Comparison of ENCODE assay signal across 9 cellular contexts in the genomic region with DNA sequence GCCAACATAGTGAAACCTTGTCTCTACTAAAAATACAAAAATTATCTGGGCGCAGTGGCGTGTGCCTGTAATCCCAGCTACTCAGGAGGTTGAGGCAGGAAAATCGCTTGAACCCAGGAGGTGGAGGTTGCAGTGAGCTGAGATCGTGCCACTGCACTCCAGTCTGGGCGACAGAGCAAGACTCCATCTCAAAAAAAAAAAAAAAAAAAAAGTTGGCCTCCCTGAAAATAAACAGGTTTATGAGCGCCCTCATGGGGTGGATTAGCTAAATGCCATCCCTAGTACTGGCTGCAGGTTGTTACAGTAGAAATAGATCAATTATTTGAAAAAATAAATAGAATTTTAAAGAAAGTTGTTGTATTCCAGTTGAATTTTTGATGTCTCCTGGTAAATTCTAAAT. TPM values are rescaled to one million over a fixed set of nuclear protein-coding genes. Genes with fewer than 3 reads are reported as not detected.
DNase-seq lines count a peak whose midpoint lies in the region; FAIRE-seq and TF ChIP-seq lines count a peak whose summit lies in the region.
"Not testable (repeated sequence)": the region's sequence is repeated elsewhere in the genome, so short reads cannot be mapped to it uniquely, and the experiment has no call there.
"Had no signal": no experiment of that assay in that cellular context is flagged by ENCODE, and none has a peak within 500 bp of the region (broad histone marks: within the 10 kb centered on the region; RNA-seq: fewer than 3 reads in every experiment).

No MANE protein-coding gene starts in this region.

- H3K27me3 Mint-ChIP-seq in activated CD4-positive, alpha-beta T cell treated with anti-CD3 and anti-CD28 coated beads, Interleukin-2, amount 10 ng/mL, durations not matched to agents 7 days and 5 days, result not testable (repeated sequence)

- TF ChIP-seq CTCF in GM10248 (IDR thresholded peaks at IDR 0.05; ENCODE audit: control extremely low read depth, extremely low read depth, low read depth, missing control alignments) (peak; percentile 49), OCI-LY3 (IDR thresholded peaks at IDR 0.05; ENCODE audit: low read depth, low read length) (peak; percentile 34), bronchial epithelial cell (IDR thresholded peaks at IDR 0.05; ENCODE audit: insufficient read depth, low read length, severe bottlenecking) (peak; percentile 34)

- H3K4me1 Mint-ChIP-seq in activated CD4-positive, alpha-beta T cell treated with anti-CD3 and anti-CD28 coated beads, Interleukin-2, amount 10 ng/mL, durations not matched to agents 7 days and 5 days, result not testable (repeated sequence)

- DNase-seq in ACHN (peak; percentile 78), GM10248 (ENCODE audit: extremely low spot score) (peak; percentile 46), LoVo (ENCODE audit: low spot score) (peak; percentile 58), bronchial epithelial cell (ENCODE audit: low read depth) (peak; percentile 51), iPS-NIHi11 (ENCODE audit: low spot score) (peak; percentile 51), renal cortical epithelial cell (ENCODE audit: low read depth) (peak; percentile 51)
- DNase-seq in activated CD4-positive, alpha-beta T cell treated with anti-CD3 and anti-CD28 coated beads, Interleukin-2, amount 10 ng/mL, durations not matched to agents 7 days and 5 days, result peak; percentile 68

- H3K9me3 ChIP-seq in OCI-LY3 (ENCODE audit: insufficient read depth, low read length), result not testable (repeated sequence)

- not testable (repeated sequence) for H3K4me3 Mint-ChIP-seq in activated CD4-positive, alpha-beta T cell treated with anti-CD3 and anti-CD28 coated beads, Interleukin-2, amount 10 ng/mL, durations not matched to agents 7 days and 5 days

- H3K36me3 ChIP-seq in OCI-LY3 (replicated peaks; ENCODE audit: low read depth, low read length); bronchial epithelial cell (ENCODE audit: control insufficient read depth, insufficient read depth, low read length): not testable (repeated sequence)

- H4K20me1 ChIP-seq in OCI-LY3 (ENCODE audit: insufficient read depth, low read length), result not testable (repeated sequence)

- H3K79me2 ChIP-seq in OCI-LY3 (ENCODE audit: low read length), result not testable (repeated sequence)

- H3K36me3 Mint-ChIP-seq in activated CD4-positive, alpha-beta T cell treated with anti-CD3 and anti-CD28 coated beads, Interleukin-2, amount 10 ng/mL, durations not matched to agents 7 days and 5 days (ENCODE audit: low read depth), result not testable (repeated sequence)

- not testable (repeated sequence) for H3K27ac ChIP-seq in OCI-LY3 (ENCODE audit: low read length)

- H3K4me1 ChIP-seq in OCI-LY3 (ENCODE audit: low read length), result not testable (repeated sequence)

- CTCF ChIA-PET in GM10248 (lab: Yijun Ruan, JAX), result interaction anchor here (0.9 to 2.6 kb wide), 11 partner anchors 10 to 1145 kb away, joined by 3 to 10 read pairs (median 3); no protein-coding TSS in a partner anchor
- CTCF ChIA-PET in activated CD4-positive, alpha-beta T cell treated with anti-CD3 and anti-CD28 coated beads, Interleukin-2, amount 10 ng/mL, durations not matched to agents 7 days and 5 days (lab: Charles Lee), result interaction anchor here (0.6 to 1.2 kb wide), 3 partner anchors 10 to 1171 kb away, joined by 3 read pairs; no protein-coding TSS in a partner anchor

- in situ Hi-C loops in ACHN (cut with HindIII; ENCODE audit: low pct_ligation_motif_present, low pct_unique_long_range_greater_than_20kb, low sequenced_read_pairs), result not testable (repeated sequence)

- H3K27ac Mint-ChIP-seq in activated CD4-positive, alpha-beta T cell treated with anti-CD3 and anti-CD28 coated beads, Interleukin-2, amount 10 ng/mL, durations not matched to agents 7 days and 5 days, result not testable (repeated sequence)

- not testable (repeated sequence) for FAIRE-seq in bronchial epithelial cell (lab: Jason Lieb, UNC)

- H3K4me3 ChIP-seq in OCI-LY3 (ENCODE audit: low read length); bronchial epithelial cell (ENCODE audit: low read depth, low read length): not testable (repeated sequence)

- H3K9me3 Mint-ChIP-seq in activated CD4-positive, alpha-beta T cell treated with anti-CD3 and anti-CD28 coated beads, Interleukin-2, amount 10 ng/mL, durations not matched to agents 7 days and 5 days, result not testable (repeated sequence)

- not testable (repeated sequence) for H3K27me3 ChIP-seq in OCI-LY3 (ENCODE audit: low read depth, low read length); bronchial epithelial cell (ENCODE audit: control insufficient read depth, insufficient read depth, low read length)

- H3K9ac ChIP-seq in OCI-LY3 (ENCODE audit: low read length), result not testable (repeated sequence)

- H3K4me2 ChIP-seq in OCI-LY3 (ENCODE audit: low read length), result not testable (repeated sequence)

- not testable (repeated sequence) for H2AFZ ChIP-seq in OCI-LY3 (ENCODE audit: low read depth, low read length)

- POLR2A ChIA-PET in GM10248 (lab: Yijun Ruan, JAX), result interaction anchor here (0.7 kb wide), 1 partner anchor 354 kb away, joined by 4 read pairs; no protein-coding TSS in a partner anchor
- POLR2A ChIA-PET in activated CD4-positive, alpha-beta T cell treated with anti-CD3 and anti-CD28 coated beads, Interleukin-2, amount 10 ng/mL, durations not matched to agents 7 days and 5 days (lab: Charles Lee), result not testable (repeated sequence)

RNA-seq across cellular contexts. Expression of a gene that starts 20.9 kb away (rescaled TPM):
- 10 to 100 TPM; 84.8 to 91.7 TPM for total RNA-seq in activated CD4-positive, alpha-beta T cell treated with anti-CD3 and anti-CD28 coated beads, Interleukin-2, amount 10 ng/mL, durations not matched to agents 7 days and 5 days
- 58.4 and 107 TPM in 2 replicates for total RNA-seq in bronchial epithelial cell
- total RNA-seq in renal cortical epithelial cell, result 76.6 and 97.9 TPM in 2 replicates

RNA-seq across cellular contexts. Expression of a gene that starts 21.7 kb away (rescaled TPM):
- total RNA-seq in activated CD4-positive, alpha-beta T cell treated with anti-CD3 and anti-CD28 coated beads, Interleukin-2, amount 10 ng/mL, durations not matched to agents 7 days and 5 days, result not detected
- total RNA-seq in bronchial epithelial cell, result not detected in 2 replicates
- total RNA-seq in renal cortical epithelial cell, result 1.3 TPM in 1 of 2 replicates, not detected in the other
- total RNA-seq: pancreas had no signal
